ENCODE assay signal across 7 cellular contexts in the genomic region with DNA sequence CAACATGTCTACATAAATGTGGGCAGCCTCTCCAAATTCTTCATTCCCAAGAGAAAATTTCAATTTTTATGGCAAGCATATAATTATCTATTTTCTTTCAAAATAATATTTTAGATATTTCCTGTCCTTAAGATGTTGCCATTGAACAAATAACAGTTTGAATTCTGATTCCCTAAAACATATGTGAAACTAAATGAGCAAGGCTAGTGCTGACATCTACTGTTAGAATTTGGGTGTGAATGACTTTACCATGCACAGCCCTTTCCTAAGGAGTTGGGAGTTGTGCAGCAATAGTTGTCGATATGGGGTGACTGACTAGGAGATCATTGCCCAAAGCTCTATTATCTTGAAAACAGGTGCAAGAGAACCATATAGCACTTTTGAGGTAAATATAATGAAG.
A peak's percentile ranks its signal among the peaks of the same experiment; 100 is the strongest.
DNase-seq lines count a peak whose midpoint lies in the region; ATAC-seq, FAIRE-seq and TF ChIP-seq lines count a peak whose summit lies in the region.

No MANE protein-coding gene starts in this region.

- TF ChIP-seq POLR2A in body of pancreas (IDR thresholded peaks at IDR 0.05): no peak

- H3K27ac ChIP-seq in body of pancreas: no peak overlapping the region
- no peak overlapping the region for H3K27ac ChIP-seq in kidney (ENCODE audit: low read depth in 2 of 2, low read length in 2 of 2)
- no peak overlapping the region for H3K27ac ChIP-seq in effector memory CD4-positive, alpha-beta T cell (ENCODE audit: insufficient read depth, low read length, poor library complexity, severe bottlenecking)

- intact Hi-C loops in body of pancreas (cut with DNase I): no loop called here
- intact Hi-C loops in kidney (cut with DNase I): no loop called here

- no peaks in the 10 kb centered on the region for H3K4me1 ChIP-seq in body of pancreas
- no peaks in the 10 kb centered on the region for H3K4me1 ChIP-seq in kidney (ENCODE audit: control insufficient read depth in 1 of 2, insufficient read depth in 1 of 2, low read depth in 1 of 2, low read length in 2 of 2)
- no peaks in the 10 kb centered on the region for H3K4me1 ChIP-seq in effector memory CD4-positive, alpha-beta T cell (ENCODE audit: control insufficient read depth, insufficient read depth, low read length, poor library complexity, severe bottlenecking)

- H3K36me3 ChIP-seq in body of pancreas (replicated peaks in 1 of 2; ENCODE audit: insufficient read depth in 1 of 2, low read depth in 2 of 2) (no peaks in the 10 kb centered on the region), kidney (ENCODE audit: control insufficient read depth in 1 of 2, insufficient read depth in 2 of 2, low read length in 2 of 2) (no peaks in the 10 kb centered on the region)
- H3K36me3 ChIP-seq in effector memory CD4-positive, alpha-beta T cell (ENCODE audit: control insufficient read depth, insufficient read depth, low read length): no peaks in the 10 kb centered on the region

- H3K4me3 ChIP-seq in body of pancreas: no peak overlapping the region
- H3K4me3 ChIP-seq in kidney (ENCODE audit: low read length in 2 of 2): no peak overlapping the region
- H3K4me3 ChIP-seq in effector memory CD4-positive, alpha-beta T cell (ENCODE audit: insufficient read depth, low read depth, low read length, poor library complexity, severe bottlenecking): no peak overlapping the region

- DNase-seq in GM03348 (ENCODE audit: low spot score) (peak; percentile 61), M059J (ENCODE audit: low read depth) (peak; percentile 67), body of pancreas (peak in 1 of 4 donors; percentile 20), kidney (no peak)
- DNase-seq in effector memory CD4-positive, alpha-beta T cell: no peak

- WGBS in body of pancreas, 2 donors: 11 to 30% methylated on average over 1 of the region's 1 CpG

- peak; percentile 76 for FAIRE-seq in kidney (lab: Jason Lieb, UNC)

- no peak overlapping the region for H3K9ac ChIP-seq in kidney (ENCODE audit: low read length in 2 of 2)

- no peak for ATAC-seq in body of pancreas
- no peak for ATAC-seq in HG02588 (IDR thresholded peaks at IDR 0.05; ENCODE audit: unreplicated experiment)
- no peak for ATAC-seq in GM21786 (IDR thresholded peaks at IDR 0.05; ENCODE audit: unreplicated experiment)

- TF ChIP-seq CTCF in body of pancreas (IDR thresholded peaks at IDR 0.05): peak; percentile 9 to 79 (median 65)
- TF ChIP-seq CTCF in kidney (IDR thresholded peaks at IDR 0.05; ENCODE audit: borderline replicate concordance, extremely low read depth, insufficient read depth): peak; percentile 63

- H3K9me3 ChIP-seq in body of pancreas (no peaks in the 10 kb centered on the region), kidney (ENCODE audit: control insufficient read depth in 1 of 2, low read length in 2 of 2) (no peaks in the 10 kb centered on the region)
- no peaks in the 10 kb centered on the region for H3K9me3 ChIP-seq in effector memory CD4-positive, alpha-beta T cell (ENCODE audit: control insufficient read depth, low read length)

- no peaks in the 10 kb centered on the region for H3K27me3 ChIP-seq in body of pancreas
- H3K27me3 ChIP-seq in effector memory CD4-positive, alpha-beta T cell (replicated peaks; ENCODE audit: control insufficient read depth, insufficient read depth, low read length, poor library complexity, severe bottlenecking): no peaks in the 10 kb centered on the region

Comparison
In these comparisons a context has a peak if more than half of its experiments do, and no peak if none do; other contexts are left out.
1. DNase-seq: peak in GM03348 (single experiment) and M059J (single experiment); none in kidney (single experiment) and effector memory CD4-positive, alpha-beta T cell (0 of 3).